8 cellular contexts compared by ENCODE assay signal in genomic region chr16:3188675-3188924, GRCh38. TPM values are rescaled to one million over a fixed set of nuclear protein-coding genes. Genes with fewer than 3 reads are reported as not detected.
A peak's percentile ranks its signal among the peaks of the same experiment; 100 is the strongest.
DNase-seq lines count a peak whose midpoint lies in the region.

No MANE protein-coding gene starts in this region.

- H3K27me3 ChIP-seq in NT2/D1 (ENCODE audit: insufficient read depth, insufficient read length): peaks cover 21% of the 10 kb centered on the region
- H3K27me3 ChIP-seq in ectodermal cell (ENCODE audit: control insufficient read depth, insufficient read depth, low read length, poor library complexity, severe bottlenecking): peaks cover 90% of the 10 kb centered on the region
- H3K27me3 ChIP-seq in neuron (ENCODE audit: insufficient read depth, low read length): peaks cover 29% of the 10 kb centered on the region

- peak overlapping the region; percentile 99 for H2AFZ ChIP-seq in neuron (ENCODE audit: low read depth, low read length)

- in situ Hi-C loops in G401 (cut with HindIII; ENCODE audit: low sequenced_read_pairs): no loop called here

- H3K4me3 ChIP-seq in NT2/D1 (ENCODE audit: insufficient read length, low read depth) (peak overlapping the region; percentile 88), ectodermal cell (ENCODE audit: insufficient read depth, low read depth, low read length) (peak overlapping the region; percentile 61), neuron (ENCODE audit: low read length) (peak overlapping the region; percentile 48)

- H3K9ac ChIP-seq in NT2/D1 (ENCODE audit: insufficient read length, low read depth): peak overlapping the region; percentile 93

- no peak overlapping the region for H3K27ac ChIP-seq in ectodermal cell (ENCODE audit: insufficient read depth, low read depth, low read length, poor library complexity, severe bottlenecking)

- H3K9me3 ChIP-seq in NT2/D1 (ENCODE audit: insufficient read depth, low read length) (no peaks in the 10 kb centered on the region), ectodermal cell (ENCODE audit: control insufficient read depth, low read length) (no peaks in the 10 kb centered on the region), neuron (ENCODE audit: low read length) (no peaks in the 10 kb centered on the region)

- DNase-seq in G401 (ENCODE audit: low spot score) (peak; percentile 32), NT2/D1 (ENCODE audit: low read depth, low spot score) (no peak), DMS 273 (lab: John Stamatoyannopoulos, UW; ENCODE audit: unreplicated experiment) (no peak), NCI-H1436 (lab: John Stamatoyannopoulos, UW) (no peak), NCI-H1105 treated with DMSO at 0.1 percent for 48 hours (lab: John Stamatoyannopoulos, UW) (no peak)
- no peak for DNase-seq in stimulated activated CD4-positive, alpha-beta T cell treated with anti-CD3 and anti-CD28 coated beads, Interleukin-4, amount 100 ng/mL, for 4 hours

- H3K36me3 ChIP-seq in NT2/D1 (ENCODE audit: insufficient read depth, insufficient read length, low read length) (no peaks in the 10 kb centered on the region), ectodermal cell (ENCODE audit: control insufficient read depth, insufficient read depth, low read length) (no peaks in the 10 kb centered on the region), neuron (ENCODE audit: insufficient read depth, low read length) (no peaks in the 10 kb centered on the region)

- WGBS in ectodermal cell, 2 experiments: 1% methylated on average over 13 of the region's 13 CpGs

- H3K4me1 ChIP-seq in NT2/D1 (ENCODE audit: insufficient read depth, insufficient read length) (no peaks in the 10 kb centered on the region), ectodermal cell (ENCODE audit: control insufficient read depth, insufficient read depth, low read length) (no peaks in the 10 kb centered on the region), neuron (ENCODE audit: insufficient read depth, low read length) (no peaks in the 10 kb centered on the region)

RNA-seq across cellular contexts. Expression of gene OR1F1, which starts 0.6 kb away (rescaled TPM):
- total RNA-seq in G401 (2014; rRNA removed; shearing (Covaris generic)): not detected in 2 replicates
- not detected for polyA plus RNA-seq in ectodermal cell (2013, experiment 1 of 4)
- not detected for polyA plus RNA-seq in ectodermal cell (2013, experiment 2 of 4)
- polyA plus RNA-seq in ectodermal cell (2013, experiment 3 of 4): not detected
- not detected for polyA plus RNA-seq in ectodermal cell (2013, experiment 4 of 4)

RNA-seq across cellular contexts. Expression of gene ZNF200, which starts 46.4 kb away (rescaled TPM):
- total RNA-seq in G401 (2014; rRNA removed; shearing (Covaris generic)): 9.8 and 10.1 TPM in 2 replicates
- polyA plus RNA-seq in ectodermal cell (2013, experiment 1 of 4): 8.0 TPM
- polyA plus RNA-seq in ectodermal cell (2013, experiment 2 of 4): 10.3 TPM
- polyA plus RNA-seq in ectodermal cell (2013, experiment 3 of 4): 9.2 TPM
- polyA plus RNA-seq in ectodermal cell (2013, experiment 4 of 4): 8.5 TPM

RNA-seq across cellular contexts. Expression of gene ZNF213, which starts 53.8 kb away (rescaled TPM):
- total RNA-seq in G401 (2014; rRNA removed; shearing (Covaris generic)): 0.31 and 0.61 TPM in 2 replicates
- 9.6 TPM for polyA plus RNA-seq in ectodermal cell (2013, experiment 1 of 4)
- polyA plus RNA-seq in ectodermal cell (2013, experiment 2 of 4): 8.5 TPM
- polyA plus RNA-seq in ectodermal cell (2013, experiment 3 of 4): 8.9 TPM
- polyA plus RNA-seq in ectodermal cell (2013, experiment 4 of 4): 9.2 TPM
